ENCODE assay signal across 34 cellular contexts in genomic region chr12:10900972-10901371, GRCh38. TPM values are rescaled to one million over a fixed set of nuclear protein-coding genes. Genes with fewer than 3 reads are reported as not detected.
"Had no signal": no experiment of that assay in that cellular context is flagged by ENCODE, and none has a peak within 500 bp of the region (broad histone marks: within the 10 kb centered on the region; RNA-seq: fewer than 3 reads in every experiment).

No MANE protein-coding gene starts in this region.

- H3K27me3 Mint-ChIP-seq: activated CD4-positive, alpha-beta T cell treated with anti-CD3 and anti-CD28 coated beads, Interleukin-2, amount 10 ng/mL, durations not matched to agents 24 days and 14 days; activated naive CD4-positive, alpha-beta T cell treated with anti-CD3 and anti-CD28 coated beads, Interleukin-2, amount 50 U/mL, for 24 hours; activated naive CD8-positive, alpha-beta T cell treated with anti-CD3 and anti-CD28 coated beads, Interleukin-2, amount 10 ng/mL, durations not matched to agents 7 days and 5 days; activated T-cell treated with anti-CD3 and anti-CD28 coated beads, Interleukin-2, amount 50 U/mL, for 24 hours had no signal

- DNase-seq: activated CD4-positive, alpha-beta T cell treated with anti-CD3 and anti-CD28 coated beads, Interleukin-2, amount 10 ng/mL, durations not matched to agents 24 days and 14 days; activated CD4-positive, alpha-beta T cell treated with anti-CD3 and anti-CD28 coated beads, Interleukin-2, amount 50 U/mL, for 4 hours; activated CD8-positive, alpha-beta T cell treated with anti-CD3 and anti-CD28 coated beads, Interleukin-2, amount 10 ng/mL, durations not matched to agents 7 days and 5 days; activated gamma-delta T cell; activated naive CD4-positive, alpha-beta T cell treated with Interleukin-2 at 50 U/mL for 16 hours; activated naive CD8-positive, alpha-beta T cell treated with anti-CD3 and anti-CD28 coated beads, Interleukin-2, amount 10 ng/mL, durations not matched to agents 7 days and 5 days; activated T-cell treated with anti-CD3 and anti-CD28 coated beads, Interleukin-2, amount 50 U/mL, for 24 hours; amygdala; NCI-H1048; NCI-H1105 treated with DMSO at 0.1 percent for 48 hours; NCI-H1436; NCI-H1694; NCI-H1930; NCI-H2081 treated with DMSO at 0.1 percent for 48 hours; NCI-H524 treated with DMSO at 0.1 percent for 48 hours; NCI-H748 treated with DMSO at 0.1 percent for 48 hours; NK-92 treated with Interleukin-12 subunit alpha and Interleukin-12 subunit beta, amount 100 ng/mL, for 24 hours; Peyer's patch; RPMI8226; SHP77 treated with DMSO at 0.1 percent for 48 hours; SK-N-SH had no signal

- H3K4me1 Mint-ChIP-seq: activated CD4-positive, alpha-beta T cell treated with anti-CD3 and anti-CD28 coated beads, Interleukin-2, amount 10 ng/mL, durations not matched to agents 24 days and 14 days; activated naive CD4-positive, alpha-beta T cell treated with anti-CD3 and anti-CD28 coated beads, Interleukin-2, amount 50 U/mL, for 24 hours had no signal

- H3K4me1 ChIP-seq: ascending aorta, Peyer's patch, SJSA1 had no signal

- H3K4me2 ChIP-seq: SK-N-SH had no signal

- H3K4me3 Mint-ChIP-seq: activated CD4-positive, alpha-beta T cell treated with anti-CD3 and anti-CD28 coated beads, Interleukin-2, amount 10 ng/mL, durations not matched to agents 24 days and 14 days; activated CD8-positive, alpha-beta T cell treated with anti-CD3 and anti-CD28 coated beads, Interleukin-2, amount 10 ng/mL, durations not matched to agents 7 days and 5 days; activated naive CD4-positive, alpha-beta T cell treated with anti-CD3 and anti-CD28 coated beads, Interleukin-2, amount 50 U/mL, for 24 hours; activated naive CD8-positive, alpha-beta T cell treated with anti-CD3 and anti-CD28 coated beads, Interleukin-2, amount 10 ng/mL, durations not matched to agents 7 days and 5 days; activated T-cell treated with anti-CD3 and anti-CD28 coated beads, Interleukin-2, amount 50 U/mL, for 24 hours; T-helper 1 cell treated with Interleukin-12 subunit alpha and Interleukin-12 subunit beta and Interleukin-4 antibody, amounts not matched to agents 30 μg/mL and 1 μg/mL, for 36 hours; T-helper 2 cell treated with Interferon-gamma antibody and Interleukin-4, amounts not matched to agents 5 μg/mL and 100 μg/mL, for 36 hours had no signal

- H3K27ac Mint-ChIP-seq: activated CD4-positive, alpha-beta T cell treated with anti-CD3 and anti-CD28 coated beads, Interleukin-2, amount 10 ng/mL, durations not matched to agents 24 days and 14 days; activated CD8-positive, alpha-beta T cell treated with anti-CD3 and anti-CD28 coated beads, Interleukin-2, amount 10 ng/mL, durations not matched to agents 7 days and 5 days; activated naive CD4-positive, alpha-beta T cell treated with anti-CD3 and anti-CD28 coated beads, Interleukin-2, amount 50 U/mL, for 24 hours; activated naive CD8-positive, alpha-beta T cell treated with anti-CD3 and anti-CD28 coated beads, Interleukin-2, amount 10 ng/mL, durations not matched to agents 7 days and 5 days; activated T-cell treated with anti-CD3 and anti-CD28 coated beads, Interleukin-2, amount 50 U/mL, for 24 hours; activated T-helper 2 cell treated with anti-CD3 and anti-CD28 coated beads, Interferon-gamma antibody, Interleukin-2, Interleukin-4, amounts not matched to agents 10 μg/mL and 5 μg/mL and 100 μg/mL, durations not matched to agents 14 hours and 24 hours and 36 hours; T-helper 1 cell treated with Interleukin-12 subunit alpha and Interleukin-12 subunit beta and Interleukin-4 antibody, amounts not matched to agents 30 μg/mL and 1 μg/mL, for 36 hours; T-helper 2 cell treated with Interferon-gamma antibody and Interleukin-4, amounts not matched to agents 5 μg/mL and 100 μg/mL, for 36 hours had no signal

- H3K27me3 ChIP-seq: ascending aorta, Peyer's patch, SJSA1 had no signal

- ATAC-seq: activated CD8-positive, alpha-beta T cell treated with anti-CD3 and anti-CD28 coated beads, Interleukin-2, amount 10 ng/mL, durations not matched to agents 7 days and 5 days had no signal

- FAIRE-seq: TTC549 had no signal

- H3K4me3 ChIP-seq: ascending aorta, K562, Peyer's patch, SJSA1 had no signal

- H3K36me3 ChIP-seq: Peyer's patch, SJSA1 had no signal

- H3K27ac ChIP-seq: ascending aorta, Peyer's patch, SJSA1 had no signal

- H3K9ac ChIP-seq: SK-N-SH had no signal

RNA-seq across cellular contexts. Expression of gene TAS2R13, which starts 8.4 kb away (rescaled TPM):
- polyA plus RNA-seq: adipose tissue, SK-N-SH had no signal

RNA-seq across cellular contexts. Expression of gene PRH1, which starts 16.9 kb away (rescaled TPM):
- total RNA-seq: ascending aorta had no signal

RNA-seq across cellular contexts. Expression of gene PRH2, which starts 28.1 kb away (rescaled TPM):
- total RNA-seq: activated CD4-positive, alpha-beta T cell treated with anti-CD3 and anti-CD28 coated beads, Interleukin-2, amount 10 ng/mL, durations not matched to agents 24 days and 14 days; activated CD8-positive, alpha-beta T cell treated with anti-CD3 and anti-CD28 coated beads, Interleukin-2, amount 10 ng/mL, durations not matched to agents 7 days and 5 days; activated naive CD8-positive, alpha-beta T cell treated with anti-CD3 and anti-CD28 coated beads, Interleukin-2, amount 10 ng/mL, durations not matched to agents 7 days and 5 days; activated T-helper 2 cell treated with anti-CD3 and anti-CD28 coated beads, Interferon-gamma antibody, Interleukin-2, Interleukin-4, amounts not matched to agents 10 μg/mL and 5 μg/mL and 100 μg/mL, durations not matched to agents 14 hours and 24 hours and 36 hours; ascending aorta; cardiac septum; K562; MCF 10A; NCI-H460; PC-3; Peyer's patch; SJSA1 had no signal
- polyA plus RNA-seq: adipose tissue, SK-N-SH had no signal

RNA-seq across cellular contexts. Expression of gene TAS2R14, which starts 38.1 kb away (rescaled TPM):
- total RNA-seq: ascending aorta had no signal

RNA-seq across cellular contexts. Expression of gene PRR4, which starts 51.7 kb away (rescaled TPM):
- total RNA-seq: ascending aorta had no signal
